ENCODE assay signal across 24 cellular contexts in the genomic region with DNA sequence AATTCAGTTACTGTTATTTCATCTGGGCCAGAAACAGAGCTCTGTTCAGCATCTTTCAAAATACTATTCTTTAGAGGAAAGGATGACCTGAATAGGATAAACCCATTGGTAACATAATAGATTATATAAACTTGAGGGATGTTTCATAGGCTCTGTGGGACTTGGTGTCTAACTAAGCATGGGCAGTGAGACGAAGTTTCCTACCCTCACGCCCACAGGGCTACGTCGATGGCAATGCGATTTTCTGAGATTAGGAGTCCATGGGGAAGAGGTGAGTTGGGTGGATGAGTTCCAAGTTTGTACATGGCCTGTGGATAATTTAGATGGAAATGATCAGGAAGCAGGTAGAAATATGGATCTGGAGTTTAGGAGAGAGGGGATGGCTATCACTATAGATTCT.
"Had no signal": no experiment of that assay in that cellular context is flagged by ENCODE, and none has a peak within 500 bp of the region (broad histone marks: within the 10 kb centered on the region; RNA-seq: fewer than 3 reads in every experiment).

No MANE protein-coding gene starts in this region.

- H3K4me1 Mint-ChIP-seq: T-helper 17 cell, WTC11 had no signal

- H3K4me1 ChIP-seq: adrenal gland had no signal

- H3K27ac Mint-ChIP-seq: activated CD8-positive, alpha-beta memory T cell treated with anti-CD3 and anti-CD28 coated beads, Interleukin-2, amount 10 ng/mL, durations not matched to agents 7 days and 5 days; activated naive CD8-positive, alpha-beta T cell; activated T-cell treated with anti-CD3 and anti-CD28 coated beads, Interleukin-2, amount 50 U/mL, for 72 hours; activated T-helper 2 cell treated with anti-CD3 and anti-CD28 coated beads, Interferon-gamma antibody, Interleukin-2, Interleukin-4, amounts not matched to agents 10 μg/mL and 5 μg/mL and 100 μg/mL, durations not matched to agents 14 hours and 24 hours and 36 hours; T-helper 17 cell; WTC11 had no signal

- H3K4me3 ChIP-seq: adrenal gland had no signal

- H3K27me3 Mint-ChIP-seq: activated naive CD8-positive, alpha-beta T cell; T-helper 17 cell had no signal

- DNase-seq: activated CD4-positive, alpha-beta T cell treated with anti-CD3 and anti-CD28 coated beads, Interleukin-2, amount 50 U/mL, for 4 hours; activated CD4-positive, CD25-positive, alpha-beta regulatory T cell treated with anti-CD3 and anti-CD28 coated beads, Interleukin-2, amount 50 U/mL, for 72 hours; activated CD8-positive, alpha-beta memory T cell treated with anti-CD3 and anti-CD28 coated beads, Interleukin-2, amount 10 ng/mL, durations not matched to agents 7 days and 5 days; activated gamma-delta T cell treated with Interleukin-2 at 50 U/mL for 16 hours; activated T-cell treated with anti-CD3 and anti-CD28 coated beads, Interleukin-2, amount 50 U/mL, for 72 hours; adrenal gland; anterior cingulate cortex; cerebellar nuclear complex; IMR-90; Kasumi-1; KBM-7; NCI-H1105 treated with DMSO at 0.1 percent for 48 hours; NCI-H1436 treated with DMSO at 0.1 percent for 48 hours; NCI-H187; NCI-H2081; NCI-H510A treated with DMSO at 0.1 percent for 48 hours; NCI-H69; PC-3; SHP77 treated with DMSO at 0.1 percent for 48 hours; T-helper 17 cell; T-helper 9 cell had no signal

- H3K27ac ChIP-seq: adrenal gland had no signal

- H3K4me3 Mint-ChIP-seq: activated CD8-positive, alpha-beta memory T cell treated with anti-CD3 and anti-CD28 coated beads, Interleukin-2, amount 10 ng/mL, durations not matched to agents 7 days and 5 days; activated naive CD8-positive, alpha-beta T cell; activated T-cell treated with anti-CD3 and anti-CD28 coated beads, Interleukin-2, amount 50 U/mL, for 72 hours; T-helper 17 cell; WTC11 had no signal

- H3K36me3 ChIP-seq: adrenal gland had no signal

- H3K27me3 ChIP-seq: adrenal gland had no signal
